ENCODE assay signal across 18 cellular contexts in genomic region chr11:19767691-19768151, GRCh38. TPM values are rescaled to one million over a fixed set of nuclear protein-coding genes. Genes with fewer than 3 reads are reported as not detected.
DNase-seq lines count a peak whose midpoint lies in the region; ATAC-seq and TF ChIP-seq lines count a peak whose summit lies in the region.
"Had no signal": no experiment of that assay in that cellular context is flagged by ENCODE, and none has a peak within 500 bp of the region (broad histone marks: within the 10 kb centered on the region; RNA-seq: fewer than 3 reads in every experiment).

No MANE protein-coding gene starts in this region.

- intact Hi-C loops in right cardiac atrium (cut with DNase I) = no loop called here
- intact Hi-C loops in breast epithelium (cut with DNase I; ENCODE audit: low total_unique reads) = no loop called here

- no peak overlapping the region for H3K4me2 ChIP-seq in SK-N-SH
- no peak overlapping the region for H3K4me2 ChIP-seq in trophoblast cell (ENCODE audit: low read length)

- no peak for TF ChIP-seq RAD21 in SK-N-SH (IDR thresholded peaks at IDR 0.05; ENCODE audit: low read length)

- peak in 1 of 2 experiments; percentile 80; a peak in 2 of 4 replicates for TF ChIP-seq EP300 in SK-N-SH (IDR thresholded peaks at IDR 0.05; ENCODE audit: borderline replicate concordance in 1 of 2, low read depth in 1 of 2, low read length in 1 of 2)

- no peak for TF ChIP-seq POLR2A in breast epithelium (IDR thresholded peaks at IDR 0.05)

- H3K36me3 ChIP-seq in SK-N-SH (replicated peaks in 1 of 2; ENCODE audit: control insufficient read depth in 1 of 2, insufficient read depth in 2 of 2, low read length in 1 of 2) (peaks cover 13 to 19% of the 10 kb centered on the region in 2 experiments), trophoblast cell (ENCODE audit: control insufficient read depth in 1 of 2, insufficient read depth in 2 of 2, low read length in 2 of 2) (no peaks in the 10 kb centered on the region), breast epithelium (no peaks in the 10 kb centered on the region)

- no peak overlapping the region for H2BK12ac ChIP-seq in trophoblast cell (ENCODE audit: low read length)

- peaks cover 4% of the 10 kb centered on the region for H3F3A ChIP-seq in SK-N-SH (replicated peaks; ENCODE audit: insufficient read depth)

- no peak overlapping the region for H4K91ac ChIP-seq in trophoblast cell (ENCODE audit: low read depth, low read length)

- H3K4me3 ChIP-seq in SK-N-SH (ENCODE audit: low read depth in 2 of 2, low read length in 1 of 2) (no peak overlapping the region), right cardiac atrium (ENCODE audit: low read length) (no peak overlapping the region), trophoblast cell (ENCODE audit: low read depth, low read length) (no peak overlapping the region), breast epithelium (no peak overlapping the region)

- H3K4me1 ChIP-seq in SK-N-SH (ENCODE audit: control insufficient read depth in 1 of 2, insufficient read depth in 2 of 2, low read depth in 1 of 2, low read length in 1 of 2) (peaks cover 0 to 65% of the 10 kb centered on the region in 2 experiments; a peak in 2 of 4 replicates), right cardiac atrium (ENCODE audit: control insufficient read depth, insufficient read depth, low read length) (peaks cover 9% of the 10 kb centered on the region), trophoblast cell (ENCODE audit: control insufficient read depth in 1 of 2, insufficient read depth in 2 of 2, low read length in 2 of 2) (peaks cover 11 to 12% of the 10 kb centered on the region in 2 experiments), breast epithelium (no peaks in the 10 kb centered on the region)

- DNase-seq in SK-N-SH (peak; percentile 63), amniotic epithelial cell (ENCODE audit: low read depth) (peak; percentile 30), right cardiac atrium (peak in 1 of 3 donors; percentile 62), trophoblast cell (peak; percentile 62 to 81), breast epithelium (ENCODE audit: low spot score in 2 of 2) (no peak)
- DNase-seq: 8988T; Calu3; CD8-positive, alpha-beta memory T cell; DMS153; NCI-H1417; NCI-H1694 treated with DMSO at 0.1 percent for 48 hours; NCI-H2107; NCI-H446 treated with DMSO at 0.1 percent for 48 hours; NCI-H526 treated with DMSO at 0.1 percent for 48 hours; SHP77 had no signal

- peaks cover 2% of the 10 kb centered on the region for H3K79me1 ChIP-seq in trophoblast cell (ENCODE audit: low read length)

- POLR2A ChIA-PET in SK-N-SH (lab: Yijun Ruan, JAX) = interaction anchor here (0.5 to 1.2 kb wide), 2 partner anchors 18 to 208 kb away, joined by 3 to 6 read pairs; no protein-coding TSS in a partner anchor

- CTCF ChIA-PET in SK-N-SH (lab: Yijun Ruan, JAX) = interaction anchor here (1.5 to 2.3 kb wide), 3 partner anchors 13 to 209 kb away, joined by 3 to 11 read pairs (median 8); no protein-coding TSS in a partner anchor

- no peak overlapping the region for H3K18ac ChIP-seq in trophoblast cell (ENCODE audit: low read length)

- 87% methylated on average over 1 of the region's 4 CpGs for WGBS in SK-N-SH (ENCODE audit: low lambda C conversion rate)
- WGBS in right cardiac atrium = 63% methylated on average over 4 of the region's 4 CpGs
- WGBS in trophoblast cell (ENCODE audit: extremely low coverage, insufficient coverage, insufficient read length) = no CpG with 5 or more reads among the region's 4 CpGs

- H3K23ac ChIP-seq in trophoblast cell (ENCODE audit: low read length) = no peak overlapping the region

- H2BK120ac ChIP-seq in trophoblast cell (ENCODE audit: insufficient read depth, low read length, poor library complexity) = no peak overlapping the region

- no peak overlapping the region for H4K8ac ChIP-seq in trophoblast cell (ENCODE audit: low read depth, low read length)

- H2AK5ac ChIP-seq in trophoblast cell (ENCODE audit: low read length) = no peak overlapping the region

- no peak overlapping the region for H4K12ac ChIP-seq in trophoblast cell (ENCODE audit: low read depth, low read length)

- H3K4ac ChIP-seq in trophoblast cell (ENCODE audit: low read depth, low read length) = no peak overlapping the region

- ATAC-seq in SK-N-SH treated with all-trans-retinoic acid at 6 μM for 48 hours = no peak; the same call in 2 of the 3 replicates
- ATAC-seq in right cardiac atrium = peak; percentile 33 to 46
- no peak for ATAC-seq in GM19397 (IDR thresholded peaks at IDR 0.05; ENCODE audit: unreplicated experiment)

- H2AFZ ChIP-seq in SK-N-SH (ENCODE audit: low read depth) (no peak overlapping the region), trophoblast cell (ENCODE audit: insufficient read depth, low read length, poor library complexity) (no peak overlapping the region)

- no peaks in the 10 kb centered on the region for H3K27me3 ChIP-seq in SK-N-SH (ENCODE audit: insufficient read depth)
- no peaks in the 10 kb centered on the region for H3K27me3 ChIP-seq in right cardiac atrium (ENCODE audit: control insufficient read depth, insufficient read depth)
- no peaks in the 10 kb centered on the region for H3K27me3 ChIP-seq in trophoblast cell (ENCODE audit: insufficient read depth, low read length)
- H3K27me3 ChIP-seq in breast epithelium = no peaks in the 10 kb centered on the region

- H3K27ac ChIP-seq in SK-N-SH (ENCODE audit: low read depth in 2 of 2, low read length in 1 of 2) (peak overlapping the region in 1 of 2 experiments; percentile 77; a peak in 2 of 4 replicates), right cardiac atrium (ENCODE audit: low read length) (no peak overlapping the region), trophoblast cell (ENCODE audit: low read depth, low read length) (no peak overlapping the region), breast epithelium (no peak overlapping the region)
- H3K27ac ChIP-seq: C4-2B had no signal

- H3K79me2 ChIP-seq in SK-N-SH (ENCODE audit: insufficient read depth) (peaks cover 99% of the 10 kb centered on the region), trophoblast cell (ENCODE audit: control insufficient read depth, insufficient read depth, low read length, poor library complexity) (no peaks in the 10 kb centered on the region)

- no peaks in the 10 kb centered on the region for H3K9me2 ChIP-seq in SK-N-SH

- H2BK5ac ChIP-seq in trophoblast cell (ENCODE audit: low read depth, low read length, poor library complexity) = no peak overlapping the region

- no peak for TF ChIP-seq CTCF in SK-N-SH (IDR thresholded peaks at IDR 0.05)
- TF ChIP-seq CTCF in breast epithelium (IDR thresholded peaks at IDR 0.05) = no peak

- H3K9ac ChIP-seq in SK-N-SH (no peak overlapping the region), trophoblast cell (ENCODE audit: low read length) (no peak overlapping the region)

- H3K9me3 ChIP-seq in SK-N-SH = no peaks in the 10 kb centered on the region
- H3K9me3 ChIP-seq in right cardiac atrium (ENCODE audit: control insufficient read depth, low read length) = no peaks in the 10 kb centered on the region
- no peaks in the 10 kb centered on the region for H3K9me3 ChIP-seq in trophoblast cell (ENCODE audit: insufficient read depth, low read depth, low read length)
- H3K9me3 ChIP-seq in breast epithelium = no peaks in the 10 kb centered on the region

- no peak overlapping the region for H3K14ac ChIP-seq in trophoblast cell (ENCODE audit: low read length)

- H4K20me1 ChIP-seq in SK-N-SH (ENCODE audit: insufficient read depth) = peaks cover 100% of the 10 kb centered on the region

TF ChIP-seq in SK-N-SH, 30 proteins besides CTCF, POLR2A, EP300 and RAD21 (continues in another document):
- peak; percentile 69 for TF ChIP-seq GATA2 (CRISPR knock-in tag; IDR thresholded peaks at IDR 0.05)
- TF ChIP-seq FOXJ3 (CRISPR knock-in tag; IDR thresholded peaks at IDR 0.05) = peak; percentile 64; the same call in 1 of the 2 replicates
- peak; percentile 23; the same call in 1 of the 2 replicates for TF ChIP-seq RCOR1 (IDR thresholded peaks at IDR 0.05; ENCODE audit: low read length)
- TF ChIP-seq TCF12 (IDR thresholded peaks at IDR 0.05) = no peak

TF ChIP-seq in SK-N-SH treated with all-trans-retinoic acid at 6 μM for 48 hours, 23 proteins besides CTCF, POLR2A, EP300 and RAD21 (continues in another document):
- TF ChIP-seq CSRNP3 (CRISPR knock-in tag; IDR thresholded peaks at IDR 0.05) (no peak), PPARA (CRISPR knock-in tag; IDR thresholded peaks at IDR 0.05; ENCODE audit: borderline replicate concordance) (no peak), OSR1 (CRISPR knock-in tag; IDR thresholded peaks at IDR 0.05) (no peak), ZC3H10 (CRISPR knock-in tag; IDR thresholded peaks at IDR 0.05) (no peak), ZFP3 (CRISPR knock-in tag; IDR thresholded peaks at IDR 0.05) (no peak), RARB (CRISPR knock-in tag; IDR thresholded peaks at IDR 0.05) (no peak)

RNA-seq across cellular contexts. Expression of gene NAV2, which starts 55.1 kb away (rescaled TPM):
- polyA plus RNA-seq in SK-N-SH (2012; rRNA removed) (19.0 and 26.2 TPM in 2 replicates), right cardiac atrium (4.4 TPM)
- polyA plus RNA-seq in SK-N-SH (2012; cell fraction: cytosol; rRNA removed) = 12.8 and 16.1 TPM in 2 replicates
- 106 and 129 TPM in 2 replicates for polyA plus RNA-seq in SK-N-SH (2012; cell fraction: nucleus; rRNA removed)
- total RNA-seq in right cardiac atrium (10 to 100 TPM in 2 of 4 donors, 1 to 10 TPM in 2; 7.9 to 12.9 (median 10.1) TPM), breast epithelium (10 to 100 TPM; 28.2 to 61.8 (median 31.4) TPM)
- polyA plus RNA-seq in trophoblast cell (2013) = 36.1 and 37.2 TPM in 2 replicates

Comparison
In these comparisons a context has a peak if more than half of its experiments do, and no peak if none do; other contexts are left out.
1. DNase-seq: peak in SK-N-SH (single experiment), amniotic epithelial cell (single experiment) and trophoblast cell (2 of 2); none in breast epithelium (0 of 2).
2. ATAC-seq: peak in right cardiac atrium (2 of 2); none in SK-N-SH treated with all-trans-retinoic acid at 6 μM for 48 hours (single experiment) and GM19397 (single experiment).